ENCODE assay signal across 8 cellular contexts in genomic region chr1:54716299-54717047, GRCh38. TPM values are rescaled to one million over a fixed set of nuclear protein-coding genes. Genes with fewer than 3 reads are reported as not detected.
A peak's percentile ranks its signal among the peaks of the same experiment; 100 is the strongest.
DNase-seq lines count a peak whose midpoint lies in the region; ATAC-seq, FAIRE-seq and TF ChIP-seq lines count a peak whose summit lies in the region.

No MANE protein-coding gene starts in this region.

- peak overlapping the region; percentile 92 for H3K4me3 Mint-ChIP-seq in WTC11

- H3K27me3 Mint-ChIP-seq in WTC11 (ENCODE audit: low read depth), result peaks cover 18% of the 10 kb centered on the region

- H3K9me3 Mint-ChIP-seq in WTC11, result no peaks in the 10 kb centered on the region

- DNase-seq in WTC11 (ENCODE audit: low spot score), result no peak
- DNase-seq in T1000 (lab: John Stamatoyannopoulos, UW), result no peak
- DNase-seq in GM12892 (ENCODE audit: insufficient read length), result no peak

- CTCF ChIA-PET in WTC11 (lab: Charles Lee), result interaction anchor here (1.6 to 2.7 kb wide), 2 partner anchors 75 to 85 kb away, joined by 5 to 10 read pairs; partner anchors contain the start of gene TTC22

- H3K36me3 ChIP-seq in gastroesophageal sphincter, result peaks cover 0 to 40% of the 10 kb centered on the region in 2 donors

- peak overlapping the region; percentile 64 for H3K27ac ChIP-seq in 22Rv1
- H3K27ac ChIP-seq in gastroesophageal sphincter, result peak overlapping the region in 3 of 4 donors; percentile 6 to 81 (median 80)
- H3K27ac ChIP-seq in skin epidermis, result peak overlapping the region in 20 of 21 experiments; percentile 57 to 92 (median 85)

- peaks cover 14% of the 10 kb centered on the region for H3K4me1 Mint-ChIP-seq in WTC11

- TF ChIP-seq POLR2A in gastroesophageal sphincter (IDR thresholded peaks at IDR 0.05) (no peak), GM12892 (IDR thresholded peaks at IDR 0.05; ENCODE audit: low read depth, low read length) (no peak), GM18505 (IDR thresholded peaks at IDR 0.05; ENCODE audit: borderline replicate concordance, extremely low read depth, insufficient read depth, insufficient read length) (no peak)

- peaks cover 24% of the 10 kb centered on the region for H3K36me3 Mint-ChIP-seq in WTC11

- H3K9me3 ChIP-seq in gastroesophageal sphincter, result no peaks in the 10 kb centered on the region

- no peak for TF ChIP-seq EP300 in gastroesophageal sphincter (IDR thresholded peaks at IDR 0.05)

- H3K27me3 ChIP-seq in gastroesophageal sphincter, result no peaks in the 10 kb centered on the region

- peaks cover 2 to 23% (median 7%) of the 10 kb centered on the region in 3 donors for H3K4me1 ChIP-seq in gastroesophageal sphincter

- H3K4me3 ChIP-seq in gastroesophageal sphincter (peak overlapping the region; percentile 69 to 74), skin epidermis (peak overlapping the region; percentile 57 to 97 (median 80))

- POLR2A ChIA-PET in WTC11 (lab: Charles Lee), result no interaction called here

- 49 to 55% methylated on average over 7 of the region's 8 CpGs for WGBS in gastroesophageal sphincter (ENCODE audit: low coverage in 1 of 2), 2 donors

- FAIRE-seq in GM12892 (lab: Jason Lieb, UNC), result no peak

- no peak for TF ChIP-seq CTCF in 22Rv1 (IDR thresholded peaks at IDR 0.05)
- no peak for TF ChIP-seq CTCF in WTC11 (IDR thresholded peaks at IDR 0.05)
- no peak for TF ChIP-seq CTCF in gastroesophageal sphincter (IDR thresholded peaks at IDR 0.05)

- H3K27ac Mint-ChIP-seq in WTC11, result peak overlapping the region; percentile 84

- peak; percentile 10 for ATAC-seq in GM19395 (IDR thresholded peaks at IDR 0.05; ENCODE audit: unreplicated experiment)
- ATAC-seq in WTC11, result no peak
- no peak for ATAC-seq in gastroesophageal sphincter
- no peak for ATAC-seq in GM18505 (IDR thresholded peaks at IDR 0.05; ENCODE audit: unreplicated experiment)

TF ChIP-seq in WTC11, 78 proteins besides CTCF, POLR2A, EP300 and RAD21:
- no peak for TF ChIP-seq ARID4B (CRISPR knock-in tag; IDR thresholded peaks at IDR 0.05; ENCODE audit: borderline replicate concordance)
- TF ChIP-seq ZBTB43 (CRISPR knock-in tag; IDR thresholded peaks at IDR 0.05), result no peak
- TF ChIP-seq TP53 (CRISPR knock-in tag; IDR thresholded peaks at IDR 0.05), result no peak
- TF ChIP-seq MLX (CRISPR knock-in tag; IDR thresholded peaks at IDR 0.05), result no peak
- TF ChIP-seq JAZF1 (CRISPR knock-in tag; IDR thresholded peaks at IDR 0.05), result no peak
- no peak for TF ChIP-seq CBFB (CRISPR knock-in tag; IDR thresholded peaks at IDR 0.05; ENCODE audit: low read depth)
- no peak for TF ChIP-seq HMGXB4 (CRISPR knock-in tag; IDR thresholded peaks at IDR 0.05)
- no peak for TF ChIP-seq ZNF219 (CRISPR knock-in tag; IDR thresholded peaks at IDR 0.05; ENCODE audit: borderline replicate concordance)
- no peak for TF ChIP-seq IRF1 (CRISPR knock-in tag; IDR thresholded peaks at IDR 0.05)
- no peak for TF ChIP-seq ESRRA (CRISPR knock-in tag; IDR thresholded peaks at IDR 0.05; ENCODE audit: borderline replicate concordance)

RNA-seq across cellular contexts. Expression of gene TTC4, which starts 0.8 kb away (rescaled TPM):
- total RNA-seq in WTC11 (2021), result 18.8 to 21.6 TPM (median 21.4 TPM) in 3 replicates
- total RNA-seq in gastroesophageal sphincter, result 10 to 100 TPM; 11.2 to 38.6 (median 14.3) TPM
- polyA plus RNA-seq in GM12892 (2012; ENCODE audit: missing spikeins), result 21.3 TPM

RNA-seq across cellular contexts. Expression of gene PARS2, which starts 47.9 kb away (rescaled TPM):
- 11.5 to 12.1 TPM (median 12.1 TPM) in 3 replicates for total RNA-seq in WTC11 (2021)
- total RNA-seq in gastroesophageal sphincter, result 1 to 10 TPM; 2.2 to 6.4 (median 5.6) TPM
- 3.2 TPM for polyA plus RNA-seq in GM12892 (2012; ENCODE audit: missing spikeins)
